In genomic region chr17:31803494-31804213, GRCh38 we compare ENCODE assay signal across 1 cellular context.
TF ChIP-seq lines count a peak whose summit lies in the region.

No MANE protein-coding gene starts in this region.

TF ChIP-seq in HepG2, 621 proteins besides CTCF, POLR2A, EP300 and RAD21 (continued from another document and continues in another):
- TF ChIP-seq, protein P1, sequence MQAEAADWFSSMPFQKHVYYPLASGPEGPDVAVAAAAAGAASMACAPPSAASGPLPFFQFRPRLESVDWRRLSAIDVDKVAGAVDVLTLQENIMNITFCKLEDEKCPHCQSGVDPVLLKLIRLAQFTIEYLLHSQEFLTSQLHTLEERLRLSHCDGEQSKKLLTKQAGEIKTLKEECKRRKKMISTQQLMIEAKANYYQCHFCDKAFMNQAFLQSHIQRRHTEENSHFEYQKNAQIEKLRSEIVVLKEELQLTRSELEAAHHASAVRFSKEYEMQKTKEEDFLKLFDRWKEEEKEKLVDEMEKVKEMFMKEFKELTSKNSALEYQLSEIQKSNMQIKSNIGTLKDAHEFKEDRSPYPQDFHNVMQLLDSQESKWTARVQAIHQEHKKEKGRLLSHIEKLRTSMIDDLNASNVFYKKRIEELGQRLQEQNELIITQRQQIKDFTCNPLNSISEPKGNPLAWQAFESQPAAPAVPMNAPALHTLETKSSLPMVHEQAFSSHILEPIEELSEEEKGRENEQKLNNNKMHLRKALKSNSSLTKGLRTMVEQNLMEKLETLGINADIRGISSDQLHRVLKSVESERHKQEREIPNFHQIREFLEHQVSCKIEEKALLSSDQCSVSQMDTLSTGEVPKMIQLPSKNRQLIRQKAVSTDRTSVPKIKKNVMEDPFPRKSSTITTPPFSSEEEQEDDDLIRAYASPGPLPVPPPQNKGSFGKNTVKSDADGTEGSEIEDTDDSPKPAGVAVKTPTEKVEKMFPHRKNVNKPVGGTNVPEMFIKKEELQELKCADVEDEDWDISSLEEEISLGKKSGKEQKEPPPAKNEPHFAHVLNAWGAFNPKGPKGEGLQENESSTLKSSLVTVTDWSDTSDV (CRISPR knock-in tag; IDR thresholded peaks at IDR 0.05): no peak
- TF ChIP-seq CREM (IDR thresholded peaks at IDR 0.05) (peak; percentile 90), CREM (CRISPR knock-in tag; IDR thresholded peaks at IDR 0.05) (no peak), MAF1 (CRISPR knock-in tag; IDR thresholded peaks at IDR 0.05; ENCODE audit: borderline replicate concordance) (no peak), KAT2B (IDR thresholded peaks at IDR 0.05; ENCODE audit: borderline replicate concordance, low read depth, low read length) (no peak), ZBTB10 (CRISPR knock-in tag; IDR thresholded peaks at IDR 0.05; ENCODE audit: borderline replicate concordance) (no peak), ZNF143 (CRISPR knock-in tag; IDR thresholded peaks at IDR 0.05) (no peak), ZNF282 (IDR thresholded peaks at IDR 0.05; ENCODE audit: partially characterized antibody) (no peak), MLLT10 (CRISPR knock-in tag; IDR thresholded peaks at IDR 0.05) (no peak), ZIK1 (CRISPR knock-in tag; IDR thresholded peaks at IDR 0.05; ENCODE audit: borderline replicate concordance, low read depth) (no peak), CEBPB (IDR thresholded peaks at IDR 0.05; ENCODE audit: borderline replicate concordance, low read depth, low read length) (peak; percentile 82; the same call in 1 of the 2 replicates), ZNF343 (CRISPR knock-in tag; IDR thresholded peaks at IDR 0.05) (no peak), SRY (CRISPR knock-in tag; IDR thresholded peaks at IDR 0.05) (0 out of 2 replicates have a peak, but pooled peaks have one; percentile 69), YY1 (IDR thresholded peaks at IDR 0.05; ENCODE audit: insufficient read depth, insufficient replicate concordance, low read depth, low read length) (peak; percentile 30), KLF13 (CRISPR knock-in tag; IDR thresholded peaks at IDR 0.05) (no peak), PHF5A (CRISPR knock-in tag; IDR thresholded peaks at IDR 0.05; ENCODE audit: low read depth, unreplicated experiment) (peak; percentile 97), ARID2 (CRISPR knock-in tag; IDR thresholded peaks at IDR 0.05; ENCODE audit: borderline replicate concordance) (no peak), ZNF546 (CRISPR knock-in tag; conservative IDR thresholded peaks at IDR 0.05) (no peak), ZBTB21 (CRISPR knock-in tag; IDR thresholded peaks at IDR 0.05) (peak; percentile 81; the same call in 1 of the 2 replicates), LCORL (IDR thresholded peaks at IDR 0.05) (no peak), LCORL (CRISPR knock-in tag; IDR thresholded peaks at IDR 0.05) (peak; percentile 72; the same call in 1 of the 2 replicates), SP4 (CRISPR knock-in tag; IDR thresholded peaks at IDR 0.05) (no peak; the same call in 1 of the 2 replicates), ZNF772 (CRISPR knock-in tag; IDR thresholded peaks at IDR 0.05) (no peak; the same call in 1 of the 2 replicates), HOXA7 (CRISPR knock-in tag; IDR thresholded peaks at IDR 0.05) (peak; percentile 33; the same call in 1 of the 2 replicates), ATF5 (CRISPR knock-in tag; IDR thresholded peaks at IDR 0.05; ENCODE audit: low read depth) (no peak), HMGXB4 (CRISPR knock-in tag; IDR thresholded peaks at IDR 0.05; ENCODE audit: borderline replicate concordance in 1 of 2, low read depth in 1 of 2) (peak in 1 of 2 experiments; percentile 90; a peak in 1 of 4 replicates), PTBP1 (IDR thresholded peaks at IDR 0.05; ENCODE audit: low read depth, low read length, poor library complexity, severe bottlenecking) (no peak), MNT (IDR thresholded peaks at IDR 0.05) (no peak), ATM (IDR thresholded peaks at IDR 0.05; ENCODE audit: borderline replicate concordance) (no peak), ZNF678 (CRISPR knock-in tag; IDR thresholded peaks at IDR 0.05) (no peak), LBX2 (CRISPR knock-in tag; IDR thresholded peaks at IDR 0.05; ENCODE audit: borderline replicate concordance) (no peak), SATB2 (CRISPR knock-in tag; IDR thresholded peaks at IDR 0.05) (peak; percentile 53; the same call in 1 of the 2 replicates), ZFP36L2 (CRISPR knock-in tag; IDR thresholded peaks at IDR 0.05) (no peak), MIER3 (CRISPR knock-in tag; IDR thresholded peaks at IDR 0.05; ENCODE audit: borderline replicate concordance) (peak; percentile 87; the same call in 1 of the 2 replicates), PAF1 (CRISPR knock-in tag; IDR thresholded peaks at IDR 0.05) (no peak), ATAD3A (CRISPR knock-in tag; IDR thresholded peaks at IDR 0.05) (no peak), PHB2 (IDR thresholded peaks at IDR 0.05; ENCODE audit: partially characterized antibody) (no peak), TFDP2 (CRISPR knock-in tag; IDR thresholded peaks at IDR 0.05) (no peak), POLR2AphosphoS5 (IDR thresholded peaks at IDR 0.05; ENCODE audit: low read depth, low read length) (peak; percentile 86), ZNF660 (CRISPR knock-in tag; IDR thresholded peaks at IDR 0.05; ENCODE audit: borderline replicate concordance, low read depth) (no peak)
- TF ChIP-seq, protein P2, sequence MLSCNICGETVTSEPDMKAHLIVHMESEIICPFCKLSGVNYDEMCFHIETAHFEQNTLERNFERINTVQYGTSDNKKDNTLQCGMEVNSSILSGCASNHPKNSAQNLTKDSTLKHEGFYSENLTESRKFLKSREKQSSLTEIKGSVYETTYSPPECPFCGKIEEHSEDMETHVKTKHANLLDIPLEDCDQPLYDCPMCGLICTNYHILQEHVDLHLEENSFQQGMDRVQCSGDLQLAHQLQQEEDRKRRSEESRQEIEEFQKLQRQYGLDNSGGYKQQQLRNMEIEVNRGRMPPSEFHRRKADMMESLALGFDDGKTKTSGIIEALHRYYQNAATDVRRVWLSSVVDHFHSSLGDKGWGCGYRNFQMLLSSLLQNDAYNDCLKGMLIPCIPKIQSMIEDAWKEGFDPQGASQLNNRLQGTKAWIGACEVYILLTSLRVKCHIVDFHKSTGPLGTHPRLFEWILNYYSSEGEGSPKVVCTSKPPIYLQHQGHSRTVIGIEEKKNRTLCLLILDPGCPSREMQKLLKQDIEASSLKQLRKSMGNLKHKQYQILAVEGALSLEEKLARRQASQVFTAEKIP (CRISPR knock-in tag; IDR thresholded peaks at IDR 0.05; ENCODE audit: borderline replicate concordance): no peak
- TF ChIP-seq, protein P3, sequence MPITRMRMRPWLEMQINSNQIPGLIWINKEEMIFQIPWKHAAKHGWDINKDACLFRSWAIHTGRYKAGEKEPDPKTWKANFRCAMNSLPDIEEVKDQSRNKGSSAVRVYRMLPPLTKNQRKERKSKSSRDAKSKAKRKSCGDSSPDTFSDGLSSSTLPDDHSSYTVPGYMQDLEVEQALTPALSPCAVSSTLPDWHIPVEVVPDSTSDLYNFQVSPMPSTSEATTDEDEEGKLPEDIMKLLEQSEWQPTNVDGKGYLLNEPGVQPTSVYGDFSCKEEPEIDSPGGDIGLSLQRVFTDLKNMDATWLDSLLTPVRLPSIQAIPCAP (CRISPR knock-in tag; IDR thresholded peaks at IDR 0.05; ENCODE audit: low read depth): no peak
- TF ChIP-seq, protein P4, sequence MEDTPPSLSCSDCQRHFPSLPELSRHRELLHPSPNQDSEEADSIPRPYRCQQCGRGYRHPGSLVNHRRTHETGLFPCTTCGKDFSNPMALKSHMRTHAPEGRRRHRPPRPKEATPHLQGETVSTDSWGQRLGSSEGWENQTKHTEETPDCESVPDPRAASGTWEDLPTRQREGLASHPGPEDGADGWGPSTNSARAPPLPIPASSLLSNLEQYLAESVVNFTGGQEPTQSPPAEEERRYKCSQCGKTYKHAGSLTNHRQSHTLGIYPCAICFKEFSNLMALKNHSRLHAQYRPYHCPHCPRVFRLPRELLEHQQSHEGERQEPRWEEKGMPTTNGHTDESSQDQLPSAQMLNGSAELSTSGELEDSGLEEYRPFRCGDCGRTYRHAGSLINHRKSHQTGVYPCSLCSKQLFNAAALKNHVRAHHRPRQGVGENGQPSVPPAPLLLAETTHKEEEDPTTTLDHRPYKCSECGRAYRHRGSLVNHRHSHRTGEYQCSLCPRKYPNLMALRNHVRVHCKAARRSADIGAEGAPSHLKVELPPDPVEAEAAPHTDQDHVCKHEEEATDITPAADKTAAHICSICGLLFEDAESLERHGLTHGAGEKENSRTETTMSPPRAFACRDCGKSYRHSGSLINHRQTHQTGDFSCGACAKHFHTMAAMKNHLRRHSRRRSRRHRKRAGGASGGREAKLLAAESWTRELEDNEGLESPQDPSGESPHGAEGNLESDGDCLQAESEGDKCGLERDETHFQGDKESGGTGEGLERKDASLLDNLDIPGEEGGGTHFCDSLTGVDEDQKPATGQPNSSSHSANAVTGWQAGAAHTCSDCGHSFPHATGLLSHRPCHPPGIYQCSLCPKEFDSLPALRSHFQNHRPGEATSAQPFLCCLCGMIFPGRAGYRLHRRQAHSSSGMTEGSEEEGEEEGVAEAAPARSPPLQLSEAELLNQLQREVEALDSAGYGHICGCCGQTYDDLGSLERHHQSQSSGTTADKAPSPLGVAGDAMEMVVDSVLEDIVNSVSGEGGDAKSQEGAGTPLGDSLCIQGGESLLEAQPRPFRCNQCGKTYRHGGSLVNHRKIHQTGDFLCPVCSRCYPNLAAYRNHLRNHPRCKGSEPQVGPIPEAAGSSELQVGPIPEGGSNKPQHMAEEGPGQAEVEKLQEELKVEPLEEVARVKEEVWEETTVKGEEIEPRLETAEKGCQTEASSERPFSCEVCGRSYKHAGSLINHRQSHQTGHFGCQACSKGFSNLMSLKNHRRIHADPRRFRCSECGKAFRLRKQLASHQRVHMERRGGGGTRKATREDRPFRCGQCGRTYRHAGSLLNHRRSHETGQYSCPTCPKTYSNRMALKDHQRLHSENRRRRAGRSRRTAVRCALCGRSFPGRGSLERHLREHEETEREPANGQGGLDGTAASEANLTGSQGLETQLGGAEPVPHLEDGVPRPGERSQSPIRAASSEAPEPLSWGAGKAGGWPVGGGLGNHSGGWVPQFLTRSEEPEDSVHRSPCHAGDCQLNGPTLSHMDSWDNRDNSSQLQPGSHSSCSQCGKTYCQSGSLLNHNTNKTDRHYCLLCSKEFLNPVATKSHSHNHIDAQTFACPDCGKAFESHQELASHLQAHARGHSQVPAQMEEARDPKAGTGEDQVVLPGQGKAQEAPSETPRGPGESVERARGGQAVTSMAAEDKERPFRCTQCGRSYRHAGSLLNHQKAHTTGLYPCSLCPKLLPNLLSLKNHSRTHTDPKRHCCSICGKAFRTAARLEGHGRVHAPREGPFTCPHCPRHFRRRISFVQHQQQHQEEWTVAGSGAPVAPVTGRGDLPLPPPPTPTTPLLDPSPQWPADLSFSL (CRISPR knock-in tag; IDR thresholded peaks at IDR 0.05): peak; percentile 92
